In the genomic region with DNA sequence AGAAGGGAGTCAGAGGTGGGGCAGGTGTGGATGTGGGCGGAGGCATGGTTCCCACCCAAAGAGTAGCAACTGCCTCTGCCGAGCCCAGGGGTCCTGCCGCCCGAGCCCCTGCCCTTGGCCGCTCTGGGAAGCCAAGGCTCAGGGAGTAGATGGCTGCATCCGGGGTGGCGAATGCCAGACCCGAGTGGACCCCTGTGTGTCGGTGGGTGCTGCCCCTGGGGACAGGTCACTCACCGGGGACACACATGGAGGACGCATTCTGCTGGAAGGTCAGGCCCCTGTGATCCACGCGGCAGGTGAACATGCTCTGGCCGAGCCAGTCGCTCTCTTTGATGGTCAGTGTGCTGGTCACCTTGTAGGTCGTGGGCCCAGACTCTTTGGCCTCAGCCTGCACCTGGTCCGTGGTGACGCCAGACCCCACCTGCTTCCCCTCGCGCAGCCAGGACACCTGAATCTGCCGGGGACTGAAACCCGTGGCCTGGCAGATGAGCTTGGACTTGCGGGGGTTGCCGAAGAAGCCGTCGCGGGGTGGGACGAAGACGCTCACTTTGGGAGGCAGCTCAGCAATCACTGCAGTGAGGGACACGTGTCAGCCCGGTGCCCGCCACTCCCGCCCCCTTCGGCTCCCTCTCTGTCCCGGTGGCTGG, we compare ENCODE assay signal across 12 cellular contexts.
DNase-seq lines count a peak whose midpoint lies in the region; FAIRE-seq and TF ChIP-seq lines count a peak whose summit lies in the region.
"Had no signal": no experiment of that assay in that cellular context is flagged by ENCODE, and none has a peak within 500 bp of the region (broad histone marks: within the 10 kb centered on the region; RNA-seq: fewer than 3 reads in every experiment).

No MANE protein-coding gene starts in this region.

- H3K4me3 Mint-ChIP-seq in CD4-positive, alpha-beta memory T cell: peak overlapping the region in 1 of 8 donors; percentile 59
- H3K4me3 Mint-ChIP-seq in osteocyte (ENCODE audit: unreplicated experiment): no peak overlapping the region
- H3K4me3 Mint-ChIP-seq: CD4-positive, alpha-beta T cell; T-helper 17 cell had no signal

- H3K4me3 ChIP-seq in CD4-positive, alpha-beta memory T cell (ENCODE audit: low read length in 2 of 2): no peak overlapping the region
- H3K4me3 ChIP-seq in coronary artery: no peak overlapping the region

- CTCF ChIA-PET in CD4-positive, alpha-beta memory T cell (lab: Charles Lee; ENCODE audit: partially characterized antibody): no interaction called here

- no peaks in the 10 kb centered on the region for H3K27me3 Mint-ChIP-seq in CD4-positive, alpha-beta memory T cell
- no peaks in the 10 kb centered on the region for H3K27me3 Mint-ChIP-seq in osteocyte (ENCODE audit: unreplicated experiment)
- H3K27me3 Mint-ChIP-seq: CD4-positive, alpha-beta T cell had no signal

- intact Hi-C loops in CD4-positive, alpha-beta memory T cell (cut with micrococcal nuclease): no loop called here

- H3K27ac ChIP-seq in CD4-positive, alpha-beta memory T cell (ENCODE audit: low read depth, low read length): no peak overlapping the region
- H3K27ac ChIP-seq in coronary artery: no peak overlapping the region

- H3K9me3 Mint-ChIP-seq in CD4-positive, alpha-beta memory T cell: peaks cover 0 to 3% (median 0%) of the 10 kb centered on the region in 8 donors
- H3K9me3 Mint-ChIP-seq in osteocyte (ENCODE audit: unreplicated experiment): peaks cover 9% of the 10 kb centered on the region
- H3K9me3 Mint-ChIP-seq: CD4-positive, alpha-beta T cell had no signal

- TF ChIP-seq CTCF in coronary artery (IDR thresholded peaks at IDR 0.05) (no peak), osteocyte (IDR thresholded peaks at IDR 0.05) (no peak)

- peak; percentile 76 for TF ChIP-seq POLR2A in GM18951 (IDR thresholded peaks at IDR 0.05; ENCODE audit: extremely low read depth, insufficient read depth, insufficient read length)

- H3K4me1 ChIP-seq in CD4-positive, alpha-beta memory T cell (ENCODE audit: insufficient read depth, low read length): peaks cover 49% of the 10 kb centered on the region

- no peaks in the 10 kb centered on the region for H3K36me3 ChIP-seq in CD4-positive, alpha-beta memory T cell (ENCODE audit: insufficient read depth, low read length)

- DNase-seq in CD4-positive, alpha-beta memory T cell: no peak
- DNase-seq in coronary artery (ENCODE audit: low spot score) (peak; percentile 47), osteocyte (ENCODE audit: extremely low spot score, unreplicated experiment) (peak; percentile 72), NCI-H2107 treated with DMSO at 0.1 percent for 48 hours (lab: John Stamatoyannopoulos, UW; ENCODE audit: unreplicated experiment) (no peak), urothelium cell line (ENCODE audit: low spot score) (no peak), NCI-H1048 (lab: John Stamatoyannopoulos, UW) (no peak)
- DNase-seq: activated CD4-positive, alpha-beta T cell treated with anti-CD3 and anti-CD28 coated beads, Interleukin-2, amount 50 U/mL, for 48 hours; stimulated activated CD4-positive, alpha-beta T cell treated with anti-CD3 and anti-CD28 coated beads, Interleukin-4, amount 100 ng/mL, for 1 hour; stimulated activated naive CD4-positive, alpha-beta T cell treated with Interleukin-2 at 50 U/mL for 16 hours had no signal

- H3K4me1 Mint-ChIP-seq in CD4-positive, alpha-beta memory T cell: peaks cover 4 to 48% (median 25%) of the 10 kb centered on the region in 4 donors
- H3K4me1 Mint-ChIP-seq in osteocyte (ENCODE audit: unreplicated experiment): no peaks in the 10 kb centered on the region
- H3K4me1 Mint-ChIP-seq: T-helper 17 cell had no signal

- H3K27me3 ChIP-seq in CD4-positive, alpha-beta memory T cell (ENCODE audit: insufficient read depth, low read length): no peaks in the 10 kb centered on the region

- H3K27ac Mint-ChIP-seq in CD4-positive, alpha-beta memory T cell: peak overlapping the region in 4 of 7 donors; percentile 59 to 90 (median 76)
- H3K27ac Mint-ChIP-seq in osteocyte (ENCODE audit: unreplicated experiment): no peak overlapping the region
- H3K27ac Mint-ChIP-seq: CD4-positive, alpha-beta T cell; T-helper 17 cell had no signal

- FAIRE-seq in urothelium cell line (lab: Jason Lieb, UNC): no peak

- no peaks in the 10 kb centered on the region for H3K9me3 ChIP-seq in CD4-positive, alpha-beta memory T cell (ENCODE audit: control insufficient read depth in 1 of 2, low read length in 2 of 2)

- in situ Hi-C loops in GM18951 (cut with MboI; ENCODE audit: low sequenced_read_pairs, unreplicated experiment): no loop called here

- POLR2A ChIA-PET in CD4-positive, alpha-beta memory T cell (lab: Charles Lee; ENCODE audit: partially characterized antibody): no interaction called here

- H3K36me3 Mint-ChIP-seq in CD4-positive, alpha-beta memory T cell: no peaks in the 10 kb centered on the region
- H3K36me3 Mint-ChIP-seq in osteocyte (ENCODE audit: unreplicated experiment): no peaks in the 10 kb centered on the region

Comparison
In these comparisons a context has a peak if more than half of its experiments do, and no peak if none do; other contexts are left out.
1. DNase-seq: peak in coronary artery (single experiment) and osteocyte (single experiment); none in CD4-positive, alpha-beta memory T cell (0 of 5), NCI-H2107 treated with DMSO at 0.1 percent for 48 hours (single experiment), urothelium cell line (single experiment) and NCI-H1048 (single experiment).